In the genomic region with DNA sequence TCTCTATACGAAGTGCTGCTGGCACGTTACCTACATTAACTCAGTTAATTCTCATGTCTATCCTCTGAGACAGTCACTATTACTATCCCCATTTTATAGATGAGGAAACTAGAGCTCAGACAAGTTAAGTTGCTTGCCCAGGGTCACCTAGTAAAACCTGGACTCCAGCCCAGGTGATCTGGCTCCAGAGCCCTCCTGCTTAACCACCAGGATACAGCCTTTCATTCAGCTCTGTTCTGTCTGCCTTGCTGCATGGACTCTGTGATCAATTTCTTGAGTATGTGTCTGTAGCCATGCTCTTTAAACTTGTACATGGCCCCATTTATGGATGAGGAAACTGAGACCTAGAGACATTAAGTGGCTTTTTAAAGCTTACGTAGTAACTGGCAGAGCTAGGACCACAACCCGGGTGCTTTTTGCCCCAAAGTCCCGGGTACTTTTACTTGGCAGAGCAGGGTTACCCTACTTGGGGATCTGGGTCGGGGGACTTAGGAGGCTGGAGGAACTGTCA, we compare ENCODE assay signal across 9 cellular contexts. TPM values are rescaled to one million over a fixed set of nuclear protein-coding genes. Genes with fewer than 3 reads are reported as not detected.
A peak's percentile ranks its signal among the peaks of the same experiment; 100 is the strongest.
DNase-seq lines count a peak whose midpoint lies in the region; ATAC-seq and TF ChIP-seq lines count a peak whose summit lies in the region.
"Had no signal": no experiment of that assay in that cellular context is flagged by ENCODE, and none has a peak within 500 bp of the region (broad histone marks: within the 10 kb centered on the region; RNA-seq: fewer than 3 reads in every experiment).

No MANE protein-coding gene starts in this region.

- peak overlapping the region; percentile 100 for H3K27ac Mint-ChIP-seq in stimulated activated memory B cell treated with anti-CD40 and anti-IgM and Interleukin-4, amounts not matched to agents 10 μg/mL and 1 μg/mL and 100 μg/mL, for 72 hours
- H3K27ac Mint-ChIP-seq: endodermal cell had no signal

- peak overlapping the region; percentile 60 for H3K4me3 Mint-ChIP-seq in stimulated activated memory B cell treated with anti-CD40 and anti-IgM and Interleukin-4, amounts not matched to agents 10 μg/mL and 1 μg/mL and 100 μg/mL, for 72 hours
- H3K4me3 Mint-ChIP-seq: endodermal cell had no signal

- POLR2A ChIA-PET in SK-N-SH (lab: Yijun Ruan, JAX): interaction anchor here (0.6 kb wide), 1 partner anchor 270 kb away, joined by 5 read pairs; no protein-coding TSS in a partner anchor

- no peak overlapping the region for H2AFZ ChIP-seq in SK-N-SH (ENCODE audit: low read depth)

- no peak for TF ChIP-seq CTCF in SK-N-SH (IDR thresholded peaks at IDR 0.05)
- TF ChIP-seq CTCF in RWPE2 (IDR thresholded peaks at IDR 0.05; ENCODE audit: poor library complexity, severe bottlenecking): no peak

- peaks cover 54% of the 10 kb centered on the region for H3K36me3 Mint-ChIP-seq in stimulated activated memory B cell treated with anti-CD40 and anti-IgM and Interleukin-4, amounts not matched to agents 10 μg/mL and 1 μg/mL and 100 μg/mL, for 72 hours

- peaks cover 66% of the 10 kb centered on the region for H3K4me1 Mint-ChIP-seq in stimulated activated memory B cell treated with anti-CD40 and anti-IgM and Interleukin-4, amounts not matched to agents 10 μg/mL and 1 μg/mL and 100 μg/mL, for 72 hours

- TF ChIP-seq RAD21 in SK-N-SH (IDR thresholded peaks at IDR 0.05; ENCODE audit: low read length): no peak

- DNase-seq in SK-N-SH: no peak
- DNase-seq in RWPE2 (ENCODE audit: low spot score): no peak
- no peak for DNase-seq in epithelial cell of prostate (ENCODE audit: low read depth, low spot score)
- DNase-seq in Ammon's horn (ENCODE audit: low spot score): no peak
- no peak for DNase-seq in NCI-H748 (lab: John Stamatoyannopoulos, UW; ENCODE audit: unreplicated experiment)

- peaks cover 79% of the 10 kb centered on the region for H3K79me2 ChIP-seq in SK-N-SH (ENCODE audit: insufficient read depth)

- H3K36me3 ChIP-seq in SK-N-SH (replicated peaks in 1 of 2; ENCODE audit: control insufficient read depth in 1 of 2, insufficient read depth in 2 of 2, low read length in 1 of 2) (peaks cover 55% of the 10 kb centered on the region in 2 experiments), RWPE2 (ENCODE audit: low read depth) (peaks cover 75% of the 10 kb centered on the region)

- no peak overlapping the region for H3K9ac ChIP-seq in SK-N-SH

- H3F3A ChIP-seq in SK-N-SH (replicated peaks; ENCODE audit: insufficient read depth): peaks cover 78% of the 10 kb centered on the region

- no peak for TF ChIP-seq EP300 in SK-N-SH (IDR thresholded peaks at IDR 0.05; ENCODE audit: borderline replicate concordance in 1 of 2, low read depth in 1 of 2, low read length in 1 of 2)

- no peaks in the 10 kb centered on the region for H3K9me2 ChIP-seq in SK-N-SH

- CTCF ChIA-PET in SK-N-SH (lab: Yijun Ruan, JAX): interaction anchor here (0.8 to 9.5 kb wide), 8 partner anchors 17 to 83 kb away, joined by 3 to 91 read pairs (median 5); no protein-coding TSS in a partner anchor

- H3K4me1 ChIP-seq in SK-N-SH (ENCODE audit: control insufficient read depth in 1 of 2, insufficient read depth in 2 of 2, low read depth in 1 of 2, low read length in 1 of 2): peaks cover under 1 to 21% of the 10 kb centered on the region in 2 experiments; a peak in 3 of 4 replicates
- peaks cover 20% of the 10 kb centered on the region for H3K4me1 ChIP-seq in RWPE2 (ENCODE audit: insufficient read depth, poor library complexity, severe bottlenecking)

- 93% methylated on average over 6 of the region's 6 CpGs for WGBS in SK-N-SH (ENCODE audit: low lambda C conversion rate)

- no peak for ATAC-seq in SK-N-SH treated with all-trans-retinoic acid at 6 μM for 48 hours
- no peak for ATAC-seq in RWPE2 (ENCODE audit: low read depth)
- no peak for ATAC-seq in stimulated activated memory B cell treated with anti-CD40 and anti-IgM and Interleukin-4, amounts not matched to agents 10 μg/mL and 1 μg/mL and 100 μg/mL, for 72 hours
- ATAC-seq in HG02763 (IDR thresholded peaks at IDR 0.05; ENCODE audit: unreplicated experiment): no peak

- no peaks in the 10 kb centered on the region for H3K9me3 Mint-ChIP-seq in stimulated activated memory B cell treated with anti-CD40 and anti-IgM and Interleukin-4, amounts not matched to agents 10 μg/mL and 1 μg/mL and 100 μg/mL, for 72 hours
- H3K9me3 Mint-ChIP-seq: endodermal cell had no signal

- peak overlapping the region; percentile 94 for H3K4me2 ChIP-seq in SK-N-SH

- H3K9me3 ChIP-seq in SK-N-SH (no peaks in the 10 kb centered on the region), RWPE2 (ENCODE audit: severe bottlenecking) (no peaks in the 10 kb centered on the region)

- H3K27me3 ChIP-seq in SK-N-SH (ENCODE audit: insufficient read depth) (no peaks in the 10 kb centered on the region), RWPE2 (ENCODE audit: insufficient read depth, poor library complexity, severe bottlenecking) (no peaks in the 10 kb centered on the region)

- peaks cover 97% of the 10 kb centered on the region for H4K20me1 ChIP-seq in SK-N-SH (ENCODE audit: insufficient read depth)

- H3K27ac ChIP-seq in SK-N-SH (ENCODE audit: low read depth in 2 of 2, low read length in 1 of 2) (peak overlapping the region in 1 of 2 experiments; percentile 7; a peak in 2 of 4 replicates), RWPE2 (ENCODE audit: poor library complexity, severe bottlenecking) (peak overlapping the region; percentile 95), epithelial cell of prostate (peak overlapping the region; percentile 99)

- no peaks in the 10 kb centered on the region for H3K27me3 Mint-ChIP-seq in stimulated activated memory B cell treated with anti-CD40 and anti-IgM and Interleukin-4, amounts not matched to agents 10 μg/mL and 1 μg/mL and 100 μg/mL, for 72 hours

- H3K4me3 ChIP-seq in SK-N-SH (ENCODE audit: low read depth in 2 of 2, low read length in 1 of 2): peak overlapping the region; percentile 53 to 91; a peak in 3 of 4 replicates
- no peak overlapping the region for H3K4me3 ChIP-seq in RWPE2 (ENCODE audit: severe bottlenecking)

TF ChIP-seq in SK-N-SH, 30 proteins besides CTCF, POLR2A, EP300 and RAD21:
- TF ChIP-seq ELF1 (IDR thresholded peaks at IDR 0.05) (no peak), MXI1 (IDR thresholded peaks at IDR 0.05; ENCODE audit: low read depth, low read length) (no peak), JUND (IDR thresholded peaks at IDR 0.05) (no peak), POLR2AphosphoS5 (IDR thresholded peaks at IDR 0.05; ENCODE audit: low read depth, low read length) (0 out of 2 replicates have a peak, but pooled peaks have one; percentile 4), GATA2 (CRISPR knock-in tag; IDR thresholded peaks at IDR 0.05) (no peak)

TF ChIP-seq in SK-N-SH treated with all-trans-retinoic acid at 6 μM for 48 hours, 23 proteins besides CTCF, POLR2A, EP300 and RAD21:
- TF ChIP-seq ZC3H10 (CRISPR knock-in tag; IDR thresholded peaks at IDR 0.05): no peak
- no peak for TF ChIP-seq ZFP30 (CRISPR knock-in tag; IDR thresholded peaks at IDR 0.05)
- no peak for TF ChIP-seq GLIS3 (CRISPR knock-in tag; IDR thresholded peaks at IDR 0.05)
- TF ChIP-seq ZFP3 (CRISPR knock-in tag; IDR thresholded peaks at IDR 0.05): no peak
- TF ChIP-seq, protein P1, sequence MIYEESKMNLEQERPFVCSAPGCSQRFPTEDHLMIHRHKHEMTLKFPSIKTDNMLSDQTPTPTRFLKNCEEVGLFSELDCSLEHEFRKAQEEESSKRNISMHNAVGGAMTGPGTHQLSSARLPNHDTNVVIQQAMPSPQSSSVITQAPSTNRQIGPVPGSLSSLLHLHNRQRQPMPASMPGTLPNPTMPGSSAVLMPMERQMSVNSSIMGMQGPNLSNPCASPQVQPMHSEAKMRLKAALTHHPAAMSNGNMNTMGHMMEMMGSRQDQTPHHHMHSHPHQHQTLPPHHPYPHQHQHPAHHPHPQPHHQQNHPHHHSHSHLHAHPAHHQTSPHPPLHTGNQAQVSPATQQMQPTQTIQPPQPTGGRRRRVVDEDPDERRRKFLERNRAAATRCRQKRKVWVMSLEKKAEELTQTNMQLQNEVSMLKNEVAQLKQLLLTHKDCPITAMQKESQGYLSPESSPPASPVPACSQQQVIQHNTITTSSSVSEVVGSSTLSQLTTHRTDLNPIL (CRISPR knock-in tag; IDR thresholded peaks at IDR 0.05; ENCODE audit: low read depth): no peak
- TF ChIP-seq CSRNP3 (CRISPR knock-in tag; IDR thresholded peaks at IDR 0.05): no peak

RNA-seq across cellular contexts. Expression of gene CDKN1A, which starts 4.7 kb away (rescaled TPM):
- 747 and 824 TPM in 2 replicates for polyA plus RNA-seq in SK-N-SH (2012; rRNA removed)
- polyA plus RNA-seq in SK-N-SH (2012; cell fraction: cytosol; rRNA removed): 479 and 617 TPM in 2 replicates
- 431 and 582 TPM in 2 replicates for polyA plus RNA-seq in SK-N-SH (2012; cell fraction: nucleus; rRNA removed)

RNA-seq across cellular contexts. Expression of gene RAB44, which starts 14.4 kb away (rescaled TPM):
- polyA plus RNA-seq in SK-N-SH (2012; rRNA removed): 0.10 and 0.12 TPM in 2 replicates
- 0.01 TPM in 2 replicates for polyA plus RNA-seq in SK-N-SH (2012; cell fraction: cytosol; rRNA removed)
- 0.70 and 0.83 TPM in 2 replicates for polyA plus RNA-seq in SK-N-SH (2012; cell fraction: nucleus; rRNA removed)
